In genomic region chr2:216151313-216152030, GRCh38 we compare ENCODE assay signal across 12 cellular contexts. TPM values are rescaled to one million over a fixed set of nuclear protein-coding genes. Genes with fewer than 3 reads are reported as not detected.
DNase-seq lines count a peak whose midpoint lies in the region; ATAC-seq, FAIRE-seq and TF ChIP-seq lines count a peak whose summit lies in the region.
"Had no signal": no experiment of that assay in that cellular context is flagged by ENCODE, and none has a peak within 500 bp of the region (broad histone marks: within the 10 kb centered on the region; RNA-seq: fewer than 3 reads in every experiment).

No MANE protein-coding gene starts in this region.

- no peaks in the 10 kb centered on the region for H3K9me3 ChIP-seq in GM12878 (replicated peaks; ENCODE audit: control insufficient read depth, insufficient read depth, low read length)

- ATAC-seq in GM12878: no peak
- ATAC-seq: left ventricle myocardium superior had no signal

- TF ChIP-seq EP300 in GM12878 (IDR thresholded peaks at IDR 0.05; ENCODE audit: borderline replicate concordance in 1 of 2, control insufficient read depth in 1 of 2, low read depth in 2 of 2, low read length in 2 of 2): no peak

- POLR2A ChIA-PET in GM12878 (lab: Charles Lee): no interaction called here

- H3K4me2 ChIP-seq in GM12878 (ENCODE audit: control insufficient read depth, insufficient read depth): no peak overlapping the region

- H2AFZ ChIP-seq in GM12878 (ENCODE audit: control insufficient read depth, low read depth, low read length): no peak overlapping the region

- FAIRE-seq in GM12878 (lab: Jason Lieb, UNC): no peak

- H3K4me3 ChIP-seq in LNCaP clone FGC (ENCODE audit: low read depth, low read length): no peak overlapping the region
- no peak overlapping the region for H3K4me3 ChIP-seq in GM12878

- no peak for TF ChIP-seq RAD21 in GM12878 (IDR thresholded peaks at IDR 0.05; ENCODE audit: insufficient read depth, low read depth, low read length)

- CTCF ChIA-PET in GM12878 (lab: Yijun Ruan, JAX): no interaction called here

- intact Hi-C loops in GM12878 (cut with micrococcal nuclease; ENCODE audit: unreplicated experiment): no loop called here

- no peaks in the 10 kb centered on the region for H3K4me1 Mint-ChIP-seq in mesothelial cell of epicardium

- H3K79me2 ChIP-seq in GM12878 (ENCODE audit: control insufficient read depth, insufficient read depth, low read length): peaks cover 5% of the 10 kb centered on the region

- H3K36me3 Mint-ChIP-seq in mesothelial cell of epicardium: peaks cover 58% of the 10 kb centered on the region

- 97% methylated on average over 7 of the region's 7 CpGs for WGBS in GM12878 (ENCODE audit: insufficient coverage, insufficient replicate concordance, low lambda C conversion rate, missing lambda C conversion rate)

- H3K27me3 Mint-ChIP-seq in mesothelial cell of epicardium (ENCODE audit: low read depth): no peaks in the 10 kb centered on the region

- H3K36me3 ChIP-seq in GM12878 (ENCODE audit: control insufficient read depth in 2 of 2, insufficient read depth in 2 of 2, low read length in 1 of 2): peaks cover 16 to 69% of the 10 kb centered on the region in 2 experiments

- no peaks in the 10 kb centered on the region for H3K9me3 Mint-ChIP-seq in mesothelial cell of epicardium

- H3K27ac ChIP-seq in GM12878 (ENCODE audit: control insufficient read depth, insufficient read depth): no peak overlapping the region

- no TSS peak for BruUV-seq in GM12878 (replicated peaks; lab: Mats Ljungman, UMichigan)

- no peaks in the 10 kb centered on the region for H3K4me1 ChIP-seq in GM12878 (ENCODE audit: control insufficient read depth, insufficient read depth, low read length)

- H4K20me1 ChIP-seq in GM12878 (ENCODE audit: control insufficient read depth, insufficient read depth): no peaks in the 10 kb centered on the region

- SMC1A ChIA-PET in GM12878 (lab: Charles Lee; ENCODE audit: uncharacterized antibody, unreplicated experiment): no interaction called here

- RAD21 ChIA-PET in GM12878 (lab: Charles Lee; ENCODE audit: unreplicated experiment): interaction anchor here (1.0 kb wide), 1 partner anchor 87 kb away, joined by 3 read pairs; no protein-coding TSS in a partner anchor

- H3K4me3 Mint-ChIP-seq in mesothelial cell of epicardium: no peak overlapping the region

- peak overlapping the region; percentile 62 for H3K27ac Mint-ChIP-seq in mesothelial cell of epicardium

- in situ Hi-C loops in Caki2 (cut with HindIII; ENCODE audit: low pct_unique_long_range_greater_than_20kb, low sequenced_read_pairs): no loop called here
- in situ Hi-C loops in GM12878 (cut with MboI): no loop called here

- H3K27me3 ChIP-seq in GM12878 (replicated peaks in 1 of 2; ENCODE audit: control insufficient read depth in 2 of 2, insufficient read depth in 2 of 2, low read length in 1 of 2): no peaks in the 10 kb centered on the region

- TF ChIP-seq CTCF in LNCaP clone FGC (IDR thresholded peaks at IDR 0.05; ENCODE audit: control insufficient read depth, extremely low read depth, insufficient read depth) (0 out of 2 replicates have a peak, but pooled peaks have one; percentile 20), GM12878 (IDR thresholded peaks at IDR 0.05 in 2 of 3, conservative IDR thresholded peaks at IDR 0.05 in 1 of 3; ENCODE audit: control insufficient read depth in 2 of 3, extremely low read depth in 1 of 3, insufficient read depth in 1 of 3, low read depth in 3 of 3, low read length in 3 of 3) (peak in 1 of 3 experiments; percentile 13; a peak in 2 of 6 replicates), mesothelial cell of epicardium (IDR thresholded peaks at IDR 0.05; ENCODE audit: unreplicated experiment) (no peak)

- no peak overlapping the region for H3K9ac ChIP-seq in GM12878 (ENCODE audit: control insufficient read depth, insufficient read depth, low read length)

- no peak for TF ChIP-seq POLR2A in GM12878 (IDR thresholded peaks at IDR 0.05; ENCODE audit: low read depth, low read length)

- DNase-seq in Caki2 (ENCODE audit: low read depth) (peak; percentile 53), LNCaP clone FGC (ENCODE audit: low read depth) (no peak), GM12878 (ENCODE audit: low read depth, low spot score) (no peak), mesothelial cell of epicardium (ENCODE audit: low spot score in 2 of 2, unreplicated experiment in 2 of 2) (no peak), DMS53 treated with DMSO at 0.1 percent for 48 hours (lab: John Stamatoyannopoulos, UW; ENCODE audit: unreplicated experiment) (no peak), NCI-H2196 treated with DMSO at 0.1 percent for 48 hours (lab: John Stamatoyannopoulos, UW; ENCODE audit: unreplicated experiment) (no peak), hepatic stellate cell (ENCODE audit: low spot score) (no peak)
- DNase-seq: activated CD4-positive, alpha-beta T cell treated with anti-CD3 and anti-CD28 coated beads for 1 hour; aorta; left ventricle myocardium superior; NCI-H1105 treated with DMSO at 0.1 percent for 48 hours; RPMI8226 had no signal

TF ChIP-seq in GM12878, 131 proteins besides CTCF, POLR2A, EP300 and RAD21:
- TF ChIP-seq DPF2 (IDR thresholded peaks at IDR 0.05) (no peak), SMARCA5 (IDR thresholded peaks at IDR 0.05) (no peak), HSF1 (IDR thresholded peaks at IDR 0.05; ENCODE audit: low read depth, low read length) (no peak), ZNF274 (IDR thresholded peaks at IDR 0.05; ENCODE audit: insufficient read depth, insufficient read length) (no peak), PKNOX1 (IDR thresholded peaks at IDR 0.05) (peak; percentile 53)
TF ChIP-seq in GM12878: peak in this region for 1.

RNA-seq across cellular contexts. Expression of gene XRCC5, which starts 42.3 kb away (rescaled TPM):
- 219 and 224 TPM in 2 replicates for total RNA-seq in Caki2 (2014; rRNA removed; shearing (Covaris generic); ENCODE audit: low replicate concordance)
- 263 and 285 TPM in 2 replicates for total RNA-seq in GM12878 (2013; cell fraction: nucleolus; rRNA removed)
- total RNA-seq in GM12878 (2014; rRNA removed): 403 and 444 TPM in 2 replicates
- 489 and 508 TPM in 2 replicates for total RNA-seq in GM12878 (2014; rRNA removed; fragmentation: Illumina TruSeq; extraction: Trizol)
- total RNA-seq in GM12878 (2021): 479 and 499 TPM in 2 replicates
- 207 TPM for polyA plus RNA-seq in GM12878 (2011; ENCODE audit: low read depth)
- polyA plus RNA-seq in GM12878 (2011; rRNA removed): 636 and 704 TPM in 2 replicates
- 275 and 287 TPM in 2 replicates for polyA plus RNA-seq in GM12878 (2011; cell fraction: cytosol; rRNA removed)
- polyA plus RNA-seq in GM12878 (2011; cell fraction: nucleus; rRNA removed): 218 and 240 TPM in 2 replicates
- 158 and 167 TPM in 2 replicates for polyA plus RNA-seq in GM12878 (2012)
- polyA plus RNA-seq in GM12878 (2014; fragmentation: Illumina TruSeq; extraction: Trizol): 496 and 588 TPM in 2 replicates
- polyA plus RNA-seq in GM12878 (2014; fragmentation: Nextera tagmentation; extraction: Ambion mirVana): 100 to 1,000 TPM; 552 to 556 TPM
- polyA plus RNA-seq in GM12878 (2014; rRNA removed): 227 and 259 TPM in 2 replicates
- 100 to 1,000 TPM; 770 to 815 TPM for polyA plus RNA-seq in GM12878 (2016; fragmentation: Nextera tagmentation; extraction: Ambion mirVana)
- polyA minus RNA-seq in GM12878 (2011; rRNA and poly(A)+ RNA removed): 521 and 1,300 TPM in 2 replicates
- 139 and 143 TPM in 2 replicates for polyA minus RNA-seq in GM12878 (2011; cell fraction: cytosol; rRNA and poly(A)+ RNA removed)
- polyA minus RNA-seq in GM12878 (2011; cell fraction: nucleus; rRNA and poly(A)+ RNA removed): 186 and 262 TPM in 2 replicates
- 291 to 294 TPM (median 291 TPM) in 3 replicates for total RNA-seq in mesothelial cell of epicardium
